8 cellular contexts compared by ENCODE assay signal in genomic region chr12:103964805-103965204, GRCh38. TPM values are rescaled to one million over a fixed set of nuclear protein-coding genes. Genes with fewer than 3 reads are reported as not detected.
DNase-seq lines count a peak whose midpoint lies in the region; ATAC-seq and TF ChIP-seq lines count a peak whose summit lies in the region.

No MANE protein-coding gene starts in this region.

- TF ChIP-seq CTCF in GM12865 (IDR thresholded peaks at IDR 0.05; ENCODE audit: insufficient read depth, low read depth, low read length, missing control alignments) (no peak), WERI-Rb-1 (IDR thresholded peaks at IDR 0.05; ENCODE audit: low read depth, low read length) (no peak), foreskin fibroblast (IDR thresholded peaks at IDR 0.05; ENCODE audit: low read depth, low read length) (no peak), sigmoid colon (IDR thresholded peaks at IDR 0.05) (no peak)

- WGBS in sigmoid colon, 2 donors, result 7 to 23% methylated on average over 3 of the region's 3 CpGs

- intact Hi-C loops in sigmoid colon (cut with DNase I), result loop anchor here (1.0 to 5.0 kb wide), 5 partner anchors 8 to 142 kb away; partner anchors contain the start of genes HCFC2 and HSP90B1

- ATAC-seq in GM21619 (IDR thresholded peaks at IDR 0.05; ENCODE audit: unreplicated experiment) (no peak), GM18858 (IDR thresholded peaks at IDR 0.05; ENCODE audit: unreplicated experiment) (no peak)

- TF ChIP-seq EP300 in sigmoid colon (IDR thresholded peaks at IDR 0.05), result no peak

- H3K36me3 ChIP-seq in WERI-Rb-1 (peaks cover 14% of the 10 kb centered on the region), sigmoid colon (no peaks in the 10 kb centered on the region)

- no peak for DNase-seq in GM12865 (ENCODE audit: low read depth)
- DNase-seq in WERI-Rb-1, result no peak
- DNase-seq in foreskin fibroblast, result no peak
- DNase-seq in sigmoid colon, result no peak
- no peak for DNase-seq in NCI-H2171 treated with DMSO at 0.1 percent for 48 hours (lab: John Stamatoyannopoulos, UW)
- no peak for DNase-seq in COLO829 (ENCODE audit: low spot score)

- peak overlapping the region; percentile 97 for H3K4me3 ChIP-seq in GM12865 (ENCODE audit: low read depth, low read length)
- H3K4me3 ChIP-seq in WERI-Rb-1 (ENCODE audit: low read depth, low read length), result peak overlapping the region; percentile 95
- peak overlapping the region; percentile 71 to 94 for H3K4me3 ChIP-seq in foreskin fibroblast (ENCODE audit: low read depth in 1 of 2, low read length in 2 of 2)
- peak overlapping the region; percentile 67 to 83 (median 73) for H3K4me3 ChIP-seq in sigmoid colon

- peaks cover 0 to 59% (median 47%) of the 10 kb centered on the region in 4 donors for H3K4me1 ChIP-seq in sigmoid colon

- TF ChIP-seq POLR2A in sigmoid colon (IDR thresholded peaks at IDR 0.05), result no peak

- H3K27me3 ChIP-seq in WERI-Rb-1 (ENCODE audit: insufficient read depth, low read depth, severe bottlenecking) (no peaks in the 10 kb centered on the region), sigmoid colon (no peaks in the 10 kb centered on the region)

- H3K27ac ChIP-seq in WERI-Rb-1, result peak overlapping the region; percentile 95
- peak overlapping the region; percentile 92 to 97 (median 94) for H3K27ac ChIP-seq in sigmoid colon

- no peaks in the 10 kb centered on the region for H3K9me3 ChIP-seq in WERI-Rb-1 (ENCODE audit: severe bottlenecking)
- no peaks in the 10 kb centered on the region for H3K9me3 ChIP-seq in sigmoid colon

RNA-seq across cellular contexts. Expression of gene TDG, which starts 0.9 kb away (rescaled TPM):
- total RNA-seq in sigmoid colon, result 10 to 100 TPM; 12.8 to 24.1 (median 21.9) TPM
- 10 to 100 TPM; 12.0 to 18.0 (median 17.1) TPM for polyA plus RNA-seq in sigmoid colon

RNA-seq across cellular contexts. Expression of gene HSP90B1, which starts 34.6 kb away (rescaled TPM):
- total RNA-seq in sigmoid colon, result 100 to 1,000 TPM; 206 to 299 (median 222) TPM
- 100 to 1,000 TPM in 2 of 3 donors, 10 to 100 TPM in 1; 50.5 to 528 (median 126) TPM for polyA plus RNA-seq in sigmoid colon
